ENCODE assay signal across 8 cellular contexts in genomic region chr11:120547871-120548681, GRCh38. TPM values are rescaled to one million over a fixed set of nuclear protein-coding genes. Genes with fewer than 3 reads are reported as not detected.
DNase-seq lines count a peak whose midpoint lies in the region; ATAC-seq, FAIRE-seq and TF ChIP-seq lines count a peak whose summit lies in the region.

No MANE protein-coding gene starts in this region.

- peak overlapping the region; percentile 51 for H3K9ac ChIP-seq in astrocyte (ENCODE audit: low read length)
- peak overlapping the region; percentile 40 for H3K9ac ChIP-seq in skeletal muscle satellite cell (ENCODE audit: low read depth, low read length)

- peak overlapping the region; percentile 60 for H3K27ac ChIP-seq in astrocyte (ENCODE audit: low read depth, low read length)
- peak overlapping the region; percentile 50 for H3K27ac ChIP-seq in hepatocyte

- no peak overlapping the region for H3K4me3 Mint-ChIP-seq in astrocyte (ENCODE audit: unreplicated experiment)

- no peaks in the 10 kb centered on the region for H3K36me3 Mint-ChIP-seq in astrocyte (ENCODE audit: low read depth, unreplicated experiment)

- WGBS in hepatocyte (ENCODE audit: low lambda C conversion rate, missing lambda C conversion rate), result 53% methylated on average over 15 of the region's 15 CpGs

- H3K36me3 ChIP-seq in astrocyte (ENCODE audit: insufficient read depth, low read length), result no peaks in the 10 kb centered on the region
- H3K36me3 ChIP-seq in hepatocyte (replicated peaks; ENCODE audit: insufficient read depth, low read depth), result no peaks in the 10 kb centered on the region
- H3K36me3 ChIP-seq in skeletal muscle satellite cell (ENCODE audit: insufficient read depth, low read length), result no peaks in the 10 kb centered on the region

- peak; percentile 80 for DNase-seq in COLO829 (ENCODE audit: low spot score)
- peak; percentile 13 for DNase-seq in NCI-H146 treated with DMSO at 0.1 percent for 48 hours (lab: John Stamatoyannopoulos, UW; ENCODE audit: unreplicated experiment)
- peak; percentile 96 for DNase-seq in astrocyte (ENCODE audit: low read depth)
- peak; percentile 90 for DNase-seq in hepatocyte (ENCODE audit: low spot score)
- DNase-seq in activated effector memory CD4-positive, alpha-beta T cell treated with Interleukin-2 at 50 U/mL for 16 hours, result no peak
- no peak for DNase-seq in effector CD8-positive, alpha-beta T cell (lab: John Stamatoyannopoulos, UW)

- no peaks in the 10 kb centered on the region for H3K9me3 Mint-ChIP-seq in astrocyte (ENCODE audit: unreplicated experiment)

- H3K4me3 ChIP-seq in astrocyte (ENCODE audit: insufficient read depth, low read depth, low read length) (no peak overlapping the region), hepatocyte (no peak overlapping the region), skeletal muscle satellite cell (ENCODE audit: low read length) (peak overlapping the region; percentile 34)

- peak overlapping the region; percentile 90 for H3K27ac Mint-ChIP-seq in astrocyte (ENCODE audit: unreplicated experiment)

- no peaks in the 10 kb centered on the region for H3K27me3 ChIP-seq in astrocyte (ENCODE audit: insufficient read depth, low read length)
- H3K27me3 ChIP-seq in hepatocyte, result no peaks in the 10 kb centered on the region
- H3K27me3 ChIP-seq in skeletal muscle satellite cell (ENCODE audit: control insufficient read depth, insufficient read depth, low read length), result no peaks in the 10 kb centered on the region

- no peaks in the 10 kb centered on the region for H4K20me1 ChIP-seq in astrocyte (ENCODE audit: insufficient read depth, low read length)
- no peaks in the 10 kb centered on the region for H4K20me1 ChIP-seq in hepatocyte (ENCODE audit: insufficient read depth, poor library complexity, severe bottlenecking)

- TF ChIP-seq CTCF in astrocyte (IDR thresholded peaks at IDR 0.05; ENCODE audit: insufficient read depth, low read depth, low read length) (no peak), hepatocyte (IDR thresholded peaks at IDR 0.05; ENCODE audit: poor library complexity) (no peak)

- H3K4me1 Mint-ChIP-seq in astrocyte (ENCODE audit: low read depth, unreplicated experiment), result peaks cover 58% of the 10 kb centered on the region

- peak; percentile 77 for FAIRE-seq in astrocyte (lab: Jason Lieb, UNC)

- H3K79me2 ChIP-seq in astrocyte (ENCODE audit: insufficient read depth, low read length) (no peaks in the 10 kb centered on the region), hepatocyte (no peaks in the 10 kb centered on the region)

- no peak for ATAC-seq in HG03439 (IDR thresholded peaks at IDR 0.05; ENCODE audit: unreplicated experiment)

- H3K4me1 ChIP-seq in astrocyte (ENCODE audit: insufficient read depth, low read length) (peaks cover 28% of the 10 kb centered on the region), hepatocyte (ENCODE audit: insufficient read depth) (peaks cover 19% of the 10 kb centered on the region), skeletal muscle satellite cell (ENCODE audit: control insufficient read depth, insufficient read depth, low read length) (peaks cover 28% of the 10 kb centered on the region)

- H3K9me3 ChIP-seq in astrocyte (ENCODE audit: insufficient read depth, low read depth, low read length), result no peaks in the 10 kb centered on the region
- H3K9me3 ChIP-seq in hepatocyte (ENCODE audit: low read depth), result no peaks in the 10 kb centered on the region
- no peaks in the 10 kb centered on the region for H3K9me3 ChIP-seq in skeletal muscle satellite cell (replicated peaks; ENCODE audit: low read length)

- H3K4me2 ChIP-seq in astrocyte (ENCODE audit: low read length) (peak overlapping the region; percentile 56), hepatocyte (no peak overlapping the region), skeletal muscle satellite cell (ENCODE audit: low read length) (peak overlapping the region; percentile 69)

- H2AFZ ChIP-seq in astrocyte (ENCODE audit: low read depth, low read length) (no peak overlapping the region), hepatocyte (no peak overlapping the region)

- no peaks in the 10 kb centered on the region for H3K9me2 ChIP-seq in hepatocyte (replicated peaks; ENCODE audit: insufficient read depth)

- H3K27me3 Mint-ChIP-seq in astrocyte (ENCODE audit: low read depth, unreplicated experiment), result no peaks in the 10 kb centered on the region

RNA-seq across cellular contexts. Expression of gene GRIK4, which starts 36.5 kb away (rescaled TPM):
- total RNA-seq in astrocyte, result 2.2 and 3.9 TPM in 2 replicates
- total RNA-seq in hepatocyte, result 1.5 and 1.6 TPM in 2 replicates
- polyA plus RNA-seq in hepatocyte, result 0.95 and 2.3 TPM in 2 replicates
- 0.25 TPM in 1 of 2 replicates, not detected in the other for total RNA-seq in skeletal muscle satellite cell (2012; rRNA removed)

Comparison
In these comparisons a context has a peak if more than half of its experiments do, and no peak if none do; other contexts are left out.
1. DNase-seq: peak in COLO829 (single experiment), NCI-H146 treated with DMSO at 0.1 percent for 48 hours (single experiment), astrocyte (single experiment) and hepatocyte (single experiment); none in activated effector memory CD4-positive, alpha-beta T cell treated with Interleukin-2 at 50 U/mL for 16 hours (single experiment) and effector CD8-positive, alpha-beta T cell (single experiment).